17 cellular contexts compared by ENCODE assay signal in genomic region chr13:99465454-99465853, GRCh38. TPM values are rescaled to one million over a fixed set of nuclear protein-coding genes. Genes with fewer than 3 reads are reported as not detected.
A peak's percentile ranks its signal among the peaks of the same experiment; 100 is the strongest.
DNase-seq lines count a peak whose midpoint lies in the region; ATAC-seq, FAIRE-seq and TF ChIP-seq lines count a peak whose summit lies in the region.
"Had no signal": no experiment of that assay in that cellular context is flagged by ENCODE, and none has a peak within 500 bp of the region (broad histone marks: within the 10 kb centered on the region; RNA-seq: fewer than 3 reads in every experiment).

No MANE protein-coding gene starts in this region.

- no peak for DNase-seq in CD4-positive, alpha-beta memory T cell
- DNase-seq in NCI-H1092 (lab: John Stamatoyannopoulos, UW) (peak; percentile 65), NCI-H82 (lab: John Stamatoyannopoulos, UW) (peak; percentile 92), GM12892 (ENCODE audit: insufficient read length) (no peak), tibial artery (no peak)
- DNase-seq in activated naive CD8-positive, alpha-beta T cell treated with anti-CD3 and anti-CD28 coated beads, Interleukin-2, amount 50 U/mL, for 24 hours = no peak
- DNase-seq: amniotic stem cell; BE2C; GM23248; KG1; right lobe of liver; stimulated activated naive CD4-positive, alpha-beta T cell treated with Interleukin-2 at 50 U/mL for 16 hours had no signal

- H3K4me1 Mint-ChIP-seq in CD4-positive, alpha-beta memory T cell = peaks cover 12 to 24% (median 18%) of the 10 kb centered on the region in 4 donors
- H3K4me1 Mint-ChIP-seq in activated naive CD8-positive, alpha-beta T cell treated with anti-CD3 and anti-CD28 coated beads, Interleukin-2, amount 50 U/mL, for 24 hours = peaks cover 24% of the 10 kb centered on the region
- H3K4me1 Mint-ChIP-seq: nephron had no signal

- H3K27ac ChIP-seq in CD4-positive, alpha-beta memory T cell (ENCODE audit: low read depth, low read length) = no peak overlapping the region
- no peak overlapping the region for H3K27ac ChIP-seq in tibial artery

- peak; percentile 28 for ATAC-seq in activated naive CD8-positive, alpha-beta T cell treated with anti-CD3 and anti-CD28 coated beads, Interleukin-2, amount 50 U/mL, for 24 hours
- ATAC-seq in GM19023 (IDR thresholded peaks at IDR 0.05; ENCODE audit: unreplicated experiment) (no peak), HG02973 (IDR thresholded peaks at IDR 0.05; ENCODE audit: unreplicated experiment) (no peak)
- ATAC-seq: left lobe of liver, Panc1 had no signal

- no peak for TF ChIP-seq POLR2A in GM12892 (IDR thresholded peaks at IDR 0.05; ENCODE audit: low read depth, low read length)

- peaks cover 22% of the 10 kb centered on the region for H3K4me1 ChIP-seq in CD4-positive, alpha-beta memory T cell (ENCODE audit: insufficient read depth, low read length)
- no peaks in the 10 kb centered on the region for H3K4me1 ChIP-seq in tibial artery
- H3K4me1 ChIP-seq: BE2C, right lobe of liver had no signal

- H3K36me3 ChIP-seq in CD4-positive, alpha-beta memory T cell (ENCODE audit: insufficient read depth, low read length) = no peaks in the 10 kb centered on the region
- no peaks in the 10 kb centered on the region for H3K36me3 ChIP-seq in tibial artery
- H3K36me3 ChIP-seq: BE2C, right lobe of liver had no signal

- H3K4me3 ChIP-seq in CD4-positive, alpha-beta memory T cell (ENCODE audit: low read length in 2 of 2) = no peak overlapping the region
- H3K4me3 ChIP-seq in tibial artery = no peak overlapping the region
- H3K4me3 ChIP-seq: right lobe of liver had no signal

- intact Hi-C loops in CD4-positive, alpha-beta memory T cell (cut with micrococcal nuclease) = no loop called here
- intact Hi-C loops in tibial artery (cut with DNase I; ENCODE audit: low total_unique reads) = no loop called here

- POLR2A ChIA-PET in CD4-positive, alpha-beta memory T cell (lab: Charles Lee; ENCODE audit: partially characterized antibody) = interaction anchor here (0.7 kb wide), 1 partner anchor 23 kb away, joined by 3 read pairs; no protein-coding TSS in a partner anchor

- no peak overlapping the region for H3K4me3 Mint-ChIP-seq in CD4-positive, alpha-beta memory T cell
- no peak overlapping the region for H3K4me3 Mint-ChIP-seq in activated naive CD8-positive, alpha-beta T cell treated with anti-CD3 and anti-CD28 coated beads, Interleukin-2, amount 50 U/mL, for 24 hours
- H3K4me3 Mint-ChIP-seq: nephron had no signal

- CTCF ChIA-PET in CD4-positive, alpha-beta memory T cell (lab: Charles Lee; ENCODE audit: partially characterized antibody) = interaction anchor here (0.9 to 1.6 kb wide), 5 partner anchors 9 to 40 kb away, joined by 3 to 4 read pairs (median 3); no protein-coding TSS in a partner anchor

- no peaks in the 10 kb centered on the region for H3K9me3 ChIP-seq in CD4-positive, alpha-beta memory T cell (ENCODE audit: control insufficient read depth in 1 of 2, low read length in 2 of 2)
- no peaks in the 10 kb centered on the region for H3K9me3 ChIP-seq in tibial artery
- H3K9me3 ChIP-seq: BE2C, right lobe of liver had no signal

- peaks cover 2 to 11% of the 10 kb centered on the region in 2 donors for H3K36me3 Mint-ChIP-seq in CD4-positive, alpha-beta memory T cell
- H3K36me3 Mint-ChIP-seq in activated naive CD8-positive, alpha-beta T cell treated with anti-CD3 and anti-CD28 coated beads, Interleukin-2, amount 50 U/mL, for 24 hours (ENCODE audit: low read depth) = no peaks in the 10 kb centered on the region

- H3K27ac Mint-ChIP-seq in CD4-positive, alpha-beta memory T cell = peak overlapping the region in 6 of 7 donors; percentile 82 to 95 (median 90)
- no peak overlapping the region for H3K27ac Mint-ChIP-seq in activated naive CD8-positive, alpha-beta T cell treated with anti-CD3 and anti-CD28 coated beads, Interleukin-2, amount 50 U/mL, for 24 hours

- no peaks in the 10 kb centered on the region for H3K27me3 ChIP-seq in CD4-positive, alpha-beta memory T cell (ENCODE audit: insufficient read depth, low read length)
- peaks cover 0 to 3% of the 10 kb centered on the region in 2 donors for H3K27me3 ChIP-seq in tibial artery
- H3K27me3 ChIP-seq: right lobe of liver had no signal

- no peak for FAIRE-seq in GM12892 (lab: Jason Lieb, UNC)

- no peaks in the 10 kb centered on the region for H3K9me3 Mint-ChIP-seq in CD4-positive, alpha-beta memory T cell
- peaks cover 4% of the 10 kb centered on the region for H3K9me3 Mint-ChIP-seq in activated naive CD8-positive, alpha-beta T cell treated with anti-CD3 and anti-CD28 coated beads, Interleukin-2, amount 50 U/mL, for 24 hours

- no peaks in the 10 kb centered on the region for H3K27me3 Mint-ChIP-seq in CD4-positive, alpha-beta memory T cell
- H3K27me3 Mint-ChIP-seq in activated naive CD8-positive, alpha-beta T cell treated with anti-CD3 and anti-CD28 coated beads, Interleukin-2, amount 50 U/mL, for 24 hours = no peaks in the 10 kb centered on the region

- no peak for TF ChIP-seq CTCF in tibial artery (IDR thresholded peaks at IDR 0.05)

RNA-seq across cellular contexts. Expression of gene TM9SF2, which starts 35.8 kb away (rescaled TPM):
- total RNA-seq in CD4-positive, alpha-beta memory T cell = 10 to 100 TPM; 60.0 to 64.2 TPM
- 100 to 1,000 TPM; 102 to 126 TPM for polyA plus RNA-seq in CD4-positive, alpha-beta memory T cell
- polyA plus RNA-seq in GM12892 (2012; ENCODE audit: missing spikeins) = 39.2 TPM

Comparison
In these comparisons a context has a peak if more than half of its experiments do, and no peak if none do; other contexts are left out.
1. DNase-seq: peak in NCI-H1092 (single experiment) and NCI-H82 (single experiment); none in CD4-positive, alpha-beta memory T cell (0 of 5), activated naive CD8-positive, alpha-beta T cell treated with anti-CD3 and anti-CD28 coated beads, Interleukin-2, amount 50 U/mL, for 24 hours (single experiment), GM12892 (single experiment) and tibial artery (0 of 2).